Comparison of ENCODE assay signal across 20 cellular contexts in genomic region chr20:57558614-57559285, GRCh38. TPM values are rescaled to one million over a fixed set of nuclear protein-coding genes. Genes with fewer than 3 reads are reported as not detected.
"Had no signal": no experiment of that assay in that cellular context is flagged by ENCODE, and none has a peak within 500 bp of the region (broad histone marks: within the 10 kb centered on the region; RNA-seq: fewer than 3 reads in every experiment).

No MANE protein-coding gene starts in this region.

- H3K27ac ChIP-seq: foreskin keratinocyte, left ventricle myocardium inferior, neural progenitor cell, ovary, sigmoid colon, stomach, testis had no signal

- ATAC-seq: activated naive CD8-positive, alpha-beta T cell treated with anti-CD3 and anti-CD28 coated beads, Interleukin-2, amount 50 U/mL, for 24 hours; activated T-helper 17 cell treated with anti-CD3 and anti-CD28 coated beads, Interleukin-2, amount 50 U/mL, for 72 hours; effector memory CD8-positive, alpha-beta T cell; foreskin keratinocyte; T-cell had no signal

- H3K9me3 ChIP-seq: left ventricle myocardium inferior, ovary, sigmoid colon, stomach, testis had no signal

- H3K27me3 ChIP-seq: neural progenitor cell, ovary, testis had no signal

- H3K4me1 ChIP-seq: foreskin keratinocyte, neural progenitor cell, sigmoid colon had no signal

- H3K4me3 ChIP-seq: left ventricle myocardium inferior, neural progenitor cell, ovary, sigmoid colon, stomach, testis had no signal

- H3K36me3 ChIP-seq: left ventricle myocardium inferior, neural progenitor cell, ovary, sigmoid colon, stomach had no signal

- DNase-seq: activated CD4-positive, alpha-beta T cell treated with anti-CD3 and anti-CD28 coated beads, Interleukin-2, amount 50 U/mL, for 4 hours; activated CD4-positive, CD25-positive, alpha-beta regulatory T cell treated with anti-CD3 and anti-CD28 coated beads, Interleukin-2, amount 50 U/mL, for 72 hours; activated naive CD4-positive, alpha-beta T cell treated with anti-CD3 and anti-CD28 coated beads for 36 hours; activated naive CD8-positive, alpha-beta T cell treated with anti-CD3 and anti-CD28 coated beads, Interleukin-2, amount 50 U/mL, for 24 hours; activated T-cell treated with anti-CD3 and anti-CD28 coated beads for 4 hours; aorta; effector memory CD8-positive, alpha-beta T cell; foreskin keratinocyte; glutamatergic neuron; left ventricle myocardium inferior; ovary; sigmoid colon; stimulated activated CD4-positive, alpha-beta T cell treated with anti-CD3 and anti-CD28 coated beads, Interleukin-12 subunit alpha, Interleukin-12 subunit beta, amount 100 ng/mL, for 4 hours; stimulated activated CD4-positive, alpha-beta T cell treated with anti-CD3 and anti-CD28 coated beads, Interleukin-2, amount 100 ng/mL, for 24 hours; stomach; T-cell; T1000; testis had no signal

RNA-seq across cellular contexts. Expression of gene PCK1, which starts 2.2 kb away (rescaled TPM):
- polyA plus RNA-seq: foreskin keratinocyte had no signal

RNA-seq across cellular contexts. Expression of gene CTCFL, which starts 33.8 kb away (rescaled TPM):
- polyA plus RNA-seq: aorta, foreskin keratinocyte, sigmoid colon, stomach had no signal
